Comparison of ENCODE assay signal across 8 cellular contexts in the genomic region with DNA sequence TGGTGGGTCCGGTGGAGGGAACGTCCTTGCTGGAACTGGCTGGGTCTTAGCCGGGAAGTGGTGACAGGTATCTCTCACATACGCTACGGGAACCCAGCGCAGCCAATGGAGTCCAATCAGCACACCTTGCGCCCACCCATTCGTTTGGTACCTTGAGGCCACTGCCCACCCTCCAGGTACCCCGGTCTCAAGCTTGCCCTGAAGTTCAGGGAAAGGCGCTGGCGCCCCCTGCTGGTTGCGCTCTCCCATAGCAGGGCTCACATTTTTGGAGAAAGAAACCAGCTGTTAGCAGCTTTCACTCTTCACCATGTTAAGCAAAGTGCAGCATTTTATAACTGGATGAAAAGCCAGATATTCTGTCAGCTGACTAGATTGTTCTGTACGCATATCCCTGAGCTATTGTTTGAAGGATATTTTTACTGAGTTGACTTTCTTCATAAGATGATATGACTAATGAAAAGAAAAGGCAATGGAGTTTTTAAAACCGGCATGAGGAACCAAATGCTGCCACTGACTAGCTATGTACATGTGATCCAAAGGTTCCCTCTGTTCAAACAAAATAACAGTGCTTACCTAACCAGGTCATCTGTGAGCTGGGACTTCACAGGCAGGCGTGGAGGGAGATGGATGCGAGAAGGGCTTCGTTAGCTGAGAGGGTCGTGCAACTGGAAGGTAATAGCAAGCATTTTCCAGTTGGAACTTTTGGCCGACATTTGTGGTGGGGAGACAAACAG. TPM values are rescaled to one million over a fixed set of nuclear protein-coding genes. Genes with fewer than 3 reads are reported as not detected.
A peak's percentile ranks its signal among the peaks of the same experiment; 100 is the strongest.
DNase-seq lines count a peak whose midpoint lies in the region; ATAC-seq and TF ChIP-seq lines count a peak whose summit lies in the region.

No MANE protein-coding gene starts in this region.

- peak; percentile 59 for TF ChIP-seq CTCF in left ventricle myocardium inferior (IDR thresholded peaks at IDR 0.05; ENCODE audit: borderline replicate concordance)
- TF ChIP-seq CTCF in endodermal cell (conservative IDR thresholded peaks at IDR 0.05): peak; percentile 97
- peak; percentile 55 for TF ChIP-seq CTCF in retinal pigment epithelial cell (conservative IDR thresholded peaks at IDR 0.05; ENCODE audit: low read depth, low read length)
- peak in 1 of 4 experiments; percentile 46 for TF ChIP-seq CTCF in gastroesophageal sphincter (IDR thresholded peaks at IDR 0.05)

- DNase-seq in left ventricle myocardium inferior (no peak), left ventricle myocardium superior (no peak), NCI-H69 (lab: John Stamatoyannopoulos, UW) (peak; percentile 13), endodermal cell (peak; percentile 89), retinal pigment epithelial cell (ENCODE audit: low read depth) (no peak), mucosa of gallbladder (ENCODE audit: low spot score) (no peak), sciatic nerve (ENCODE audit: low spot score) (no peak)

- no peaks in the 10 kb centered on the region for H3K36me3 Mint-ChIP-seq in endodermal cell (ENCODE audit: low read depth)

- no peak overlapping the region for H3K4me3 ChIP-seq in left ventricle myocardium inferior
- no peak overlapping the region for H3K4me3 ChIP-seq in endodermal cell (ENCODE audit: low read length)
- H3K4me3 ChIP-seq in retinal pigment epithelial cell (ENCODE audit: low read length): no peak overlapping the region
- no peak overlapping the region for H3K4me3 ChIP-seq in gastroesophageal sphincter

- no peaks in the 10 kb centered on the region for H3K9me3 Mint-ChIP-seq in endodermal cell

- peaks cover 7% of the 10 kb centered on the region for H3K27me3 Mint-ChIP-seq in endodermal cell (ENCODE audit: insufficient read depth)

- H3K4me1 Mint-ChIP-seq in endodermal cell: no peaks in the 10 kb centered on the region

- ATAC-seq in left ventricle myocardium superior (no peak), sciatic nerve (no peak), gastroesophageal sphincter (no peak)

- H3K4me1 ChIP-seq in left ventricle myocardium inferior: no peaks in the 10 kb centered on the region
- no peaks in the 10 kb centered on the region for H3K4me1 ChIP-seq in endodermal cell (ENCODE audit: control insufficient read depth, insufficient read depth, low read length)
- no peaks in the 10 kb centered on the region for H3K4me1 ChIP-seq in gastroesophageal sphincter

- no peak overlapping the region for H3K27ac ChIP-seq in left ventricle myocardium inferior (replicated peaks)
- no peak overlapping the region for H3K27ac ChIP-seq in endodermal cell (ENCODE audit: low read depth, low read length)
- H3K27ac ChIP-seq in gastroesophageal sphincter: no peak overlapping the region

- H3K27me3 ChIP-seq in left ventricle myocardium inferior (ENCODE audit: low read depth) (peaks cover 63% of the 10 kb centered on the region), endodermal cell (ENCODE audit: control insufficient read depth, insufficient read depth, low read length, poor library complexity, severe bottlenecking) (peaks cover 11% of the 10 kb centered on the region), gastroesophageal sphincter (peaks cover 36% of the 10 kb centered on the region)

- 45 to 57% methylated on average over 14 to 19 of the region's 19 CpGs for WGBS in endodermal cell (ENCODE audit: insufficient coverage in 1 of 2, insufficient read length in 1 of 2), 2 experiments
- 62 to 71% methylated on average over 6 to 8 of the region's 19 CpGs for whole genome bisulfite sequencing in gastroesophageal sphincter (ENCODE audit: low coverage in 1 of 2), 2 donors

- intact Hi-C loops in left ventricle myocardium inferior (cut with micrococcal nuclease): no loop called here
- intact Hi-C loops in left ventricle myocardium superior (cut with micrococcal nuclease): no loop called here
- intact Hi-C loops in sciatic nerve (cut with DNase I): no loop called here

- H3K27ac Mint-ChIP-seq in endodermal cell: no peak overlapping the region

- H3K9me3 ChIP-seq in left ventricle myocardium inferior (replicated peaks) (no peaks in the 10 kb centered on the region), endodermal cell (ENCODE audit: control insufficient read depth, low read length) (no peaks in the 10 kb centered on the region), gastroesophageal sphincter (no peaks in the 10 kb centered on the region)

- H3K36me3 ChIP-seq in left ventricle myocardium inferior (no peaks in the 10 kb centered on the region), endodermal cell (ENCODE audit: control insufficient read depth, insufficient read depth, low read length) (no peaks in the 10 kb centered on the region), gastroesophageal sphincter (no peaks in the 10 kb centered on the region)

- TF ChIP-seq EP300 in gastroesophageal sphincter (IDR thresholded peaks at IDR 0.05): no peak

- no peak for TF ChIP-seq POLR2A in gastroesophageal sphincter (IDR thresholded peaks at IDR 0.05)

- no peak overlapping the region for H3K4me3 Mint-ChIP-seq in endodermal cell

- H3K9ac ChIP-seq in endodermal cell (ENCODE audit: extremely low read depth, low read length, poor library complexity, severe bottlenecking): no peak overlapping the region

RNA-seq across cellular contexts. Expression of gene OTOP1, which starts 43.7 kb away (rescaled TPM):
- total RNA-seq in left ventricle myocardium inferior (not detected), left ventricle myocardium superior (not detected), endodermal cell (not detected), mucosa of gallbladder (not detected), sciatic nerve (not detected), gastroesophageal sphincter (not detected)
- polyA plus RNA-seq in endodermal cell (2013, experiment 1 of 2): 0.25 TPM
- 0.29 TPM for polyA plus RNA-seq in endodermal cell (2013, experiment 2 of 2)

Comparison
In these comparisons a context has a peak if more than half of its experiments do, and no peak if none do; other contexts are left out.
1. DNase-seq: peak in NCI-H69 (single experiment) and endodermal cell (single experiment); none in left ventricle myocardium inferior (single experiment), left ventricle myocardium superior (single experiment), retinal pigment epithelial cell (single experiment), mucosa of gallbladder (single experiment) and sciatic nerve (single experiment).